Comparison of ENCODE assay signal across 8 cellular contexts in the genomic region with DNA sequence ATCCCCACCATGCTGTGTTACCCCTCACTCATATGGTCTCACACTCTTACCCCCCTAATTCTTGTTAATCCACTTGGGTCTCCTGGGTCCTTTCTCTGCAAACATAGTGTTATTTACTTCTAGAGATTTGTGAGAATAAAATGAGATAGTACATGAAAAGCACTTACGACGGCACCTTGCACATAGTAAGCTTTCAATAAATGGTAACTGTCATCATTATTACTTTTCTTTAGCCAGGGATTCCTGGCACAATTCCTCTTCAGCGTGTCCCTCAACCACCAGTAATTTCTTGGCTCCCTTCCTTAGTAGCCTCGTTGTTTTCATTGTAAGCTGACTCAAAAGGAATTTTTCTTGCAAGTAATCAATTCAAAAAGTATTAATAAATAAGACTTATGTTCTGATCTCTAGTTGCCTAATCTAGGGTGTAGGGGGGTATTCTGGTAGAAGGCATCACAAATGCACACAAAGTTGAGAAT. TPM values are rescaled to one million over a fixed set of nuclear protein-coding genes. Genes with fewer than 3 reads are reported as not detected.
DNase-seq lines count a peak whose midpoint lies in the region; ATAC-seq and TF ChIP-seq lines count a peak whose summit lies in the region.

No MANE protein-coding gene starts in this region.

- H3K9me3 ChIP-seq in SK-N-MC (ENCODE audit: low read depth, low read length) (no peaks in the 10 kb centered on the region), skeletal muscle satellite cell (replicated peaks; ENCODE audit: low read length) (no peaks in the 10 kb centered on the region)

- H3K36me3 Mint-ChIP-seq in GM23338 (ENCODE audit: low read depth) = no peaks in the 10 kb centered on the region

- no peak for TF ChIP-seq CTCF in GM23338 (conservative IDR thresholded peaks at IDR 0.05; ENCODE audit: low read depth in 2 of 2)
- no peak for TF ChIP-seq CTCF in fibroblast of pulmonary artery (IDR thresholded peaks at IDR 0.05; ENCODE audit: low read length, missing control alignments)

- H3K27ac ChIP-seq in GM23338 (ENCODE audit: low read depth) = no peak overlapping the region
- H3K27ac ChIP-seq in SK-N-MC = peak overlapping the region; percentile 90

- no peaks in the 10 kb centered on the region for H3K9me3 Mint-ChIP-seq in GM23338

- H3K4me3 ChIP-seq in GM23338 (peak overlapping the region; percentile 86), SK-N-MC (peak overlapping the region; percentile 84), fibroblast of pulmonary artery (replicated peaks; ENCODE audit: low read depth, low read length) (peak overlapping the region; percentile 66), skeletal muscle satellite cell (ENCODE audit: low read length) (peak overlapping the region; percentile 85)

- H3K79me2 ChIP-seq in GM23338 (replicated peaks; ENCODE audit: insufficient read depth) = no peaks in the 10 kb centered on the region

- peak overlapping the region; percentile 90 for H3K4me3 Mint-ChIP-seq in GM23338

- no peaks in the 10 kb centered on the region for H4K20me1 ChIP-seq in GM23338 (replicated peaks; ENCODE audit: insufficient read depth)

- H3K4me1 ChIP-seq in GM23338 (ENCODE audit: insufficient read depth) (peaks cover 6% of the 10 kb centered on the region; the same call in 1 of the 2 replicates), skeletal muscle satellite cell (ENCODE audit: control insufficient read depth, insufficient read depth, low read length) (no peaks in the 10 kb centered on the region)

- ATAC-seq in GM23338 = no peak
- no peak for ATAC-seq in GM21737 (IDR thresholded peaks at IDR 0.05; ENCODE audit: unreplicated experiment)
- no peak for ATAC-seq in HG02870 (IDR thresholded peaks at IDR 0.05; ENCODE audit: unreplicated experiment)

- H3K36me3 ChIP-seq in GM23338 (ENCODE audit: insufficient read depth) (no peaks in the 10 kb centered on the region), SK-N-MC (ENCODE audit: insufficient read depth, low read length) (no peaks in the 10 kb centered on the region), skeletal muscle satellite cell (ENCODE audit: insufficient read depth, low read length) (no peaks in the 10 kb centered on the region)

- no peaks in the 10 kb centered on the region for H3K9me2 ChIP-seq in GM23338 (ENCODE audit: insufficient read depth)

- no peak for DNase-seq in GM23338 (ENCODE audit: low spot score)
- DNase-seq in SK-N-MC (ENCODE audit: low read depth, low spot score) = no peak
- DNase-seq in fibroblast of pulmonary artery (ENCODE audit: low read depth) = peak; percentile 16
- DNase-seq in UCSD-AML1 (lab: John Stamatoyannopoulos, UW; ENCODE audit: unreplicated experiment) = no peak
- DNase-seq in NK-92 (lab: John Stamatoyannopoulos, UW; ENCODE audit: unreplicated experiment) = no peak

- H3K27me3 Mint-ChIP-seq in GM23338 (ENCODE audit: insufficient read depth, low read depth, poor library complexity) = peaks cover 1% of the 10 kb centered on the region

- H3K27ac Mint-ChIP-seq in GM23338 = peak overlapping the region; percentile 81

- no peaks in the 10 kb centered on the region for H3K27me3 ChIP-seq in GM23338 (ENCODE audit: insufficient read depth)
- no peaks in the 10 kb centered on the region for H3K27me3 ChIP-seq in skeletal muscle satellite cell (ENCODE audit: control insufficient read depth, insufficient read depth, low read length)

- H3K4me1 Mint-ChIP-seq in GM23338 = peaks cover 3% of the 10 kb centered on the region; the same call in 1 of the 3 replicates

- H3K9ac ChIP-seq in SK-N-MC (ENCODE audit: insufficient read length) (peak overlapping the region; percentile 70), skeletal muscle satellite cell (ENCODE audit: low read depth, low read length) (peak overlapping the region; percentile 31)

- H2AFZ ChIP-seq in GM23338 = no peak overlapping the region

- H3F3A ChIP-seq in GM23338 (replicated peaks; ENCODE audit: low read depth) = no peaks in the 10 kb centered on the region

- H3K4me2 ChIP-seq in GM23338 (peak overlapping the region; percentile 72), skeletal muscle satellite cell (ENCODE audit: low read length) (peak overlapping the region; percentile 86)

TF ChIP-seq in GM23338, 12 proteins besides CTCF, POLR2A, EP300 and RAD21 (continues in another document):
- TF ChIP-seq NANOG (IDR thresholded peaks at IDR 0.05; ENCODE audit: borderline replicate concordance) = no peak
- TF ChIP-seq, protein P1, sequence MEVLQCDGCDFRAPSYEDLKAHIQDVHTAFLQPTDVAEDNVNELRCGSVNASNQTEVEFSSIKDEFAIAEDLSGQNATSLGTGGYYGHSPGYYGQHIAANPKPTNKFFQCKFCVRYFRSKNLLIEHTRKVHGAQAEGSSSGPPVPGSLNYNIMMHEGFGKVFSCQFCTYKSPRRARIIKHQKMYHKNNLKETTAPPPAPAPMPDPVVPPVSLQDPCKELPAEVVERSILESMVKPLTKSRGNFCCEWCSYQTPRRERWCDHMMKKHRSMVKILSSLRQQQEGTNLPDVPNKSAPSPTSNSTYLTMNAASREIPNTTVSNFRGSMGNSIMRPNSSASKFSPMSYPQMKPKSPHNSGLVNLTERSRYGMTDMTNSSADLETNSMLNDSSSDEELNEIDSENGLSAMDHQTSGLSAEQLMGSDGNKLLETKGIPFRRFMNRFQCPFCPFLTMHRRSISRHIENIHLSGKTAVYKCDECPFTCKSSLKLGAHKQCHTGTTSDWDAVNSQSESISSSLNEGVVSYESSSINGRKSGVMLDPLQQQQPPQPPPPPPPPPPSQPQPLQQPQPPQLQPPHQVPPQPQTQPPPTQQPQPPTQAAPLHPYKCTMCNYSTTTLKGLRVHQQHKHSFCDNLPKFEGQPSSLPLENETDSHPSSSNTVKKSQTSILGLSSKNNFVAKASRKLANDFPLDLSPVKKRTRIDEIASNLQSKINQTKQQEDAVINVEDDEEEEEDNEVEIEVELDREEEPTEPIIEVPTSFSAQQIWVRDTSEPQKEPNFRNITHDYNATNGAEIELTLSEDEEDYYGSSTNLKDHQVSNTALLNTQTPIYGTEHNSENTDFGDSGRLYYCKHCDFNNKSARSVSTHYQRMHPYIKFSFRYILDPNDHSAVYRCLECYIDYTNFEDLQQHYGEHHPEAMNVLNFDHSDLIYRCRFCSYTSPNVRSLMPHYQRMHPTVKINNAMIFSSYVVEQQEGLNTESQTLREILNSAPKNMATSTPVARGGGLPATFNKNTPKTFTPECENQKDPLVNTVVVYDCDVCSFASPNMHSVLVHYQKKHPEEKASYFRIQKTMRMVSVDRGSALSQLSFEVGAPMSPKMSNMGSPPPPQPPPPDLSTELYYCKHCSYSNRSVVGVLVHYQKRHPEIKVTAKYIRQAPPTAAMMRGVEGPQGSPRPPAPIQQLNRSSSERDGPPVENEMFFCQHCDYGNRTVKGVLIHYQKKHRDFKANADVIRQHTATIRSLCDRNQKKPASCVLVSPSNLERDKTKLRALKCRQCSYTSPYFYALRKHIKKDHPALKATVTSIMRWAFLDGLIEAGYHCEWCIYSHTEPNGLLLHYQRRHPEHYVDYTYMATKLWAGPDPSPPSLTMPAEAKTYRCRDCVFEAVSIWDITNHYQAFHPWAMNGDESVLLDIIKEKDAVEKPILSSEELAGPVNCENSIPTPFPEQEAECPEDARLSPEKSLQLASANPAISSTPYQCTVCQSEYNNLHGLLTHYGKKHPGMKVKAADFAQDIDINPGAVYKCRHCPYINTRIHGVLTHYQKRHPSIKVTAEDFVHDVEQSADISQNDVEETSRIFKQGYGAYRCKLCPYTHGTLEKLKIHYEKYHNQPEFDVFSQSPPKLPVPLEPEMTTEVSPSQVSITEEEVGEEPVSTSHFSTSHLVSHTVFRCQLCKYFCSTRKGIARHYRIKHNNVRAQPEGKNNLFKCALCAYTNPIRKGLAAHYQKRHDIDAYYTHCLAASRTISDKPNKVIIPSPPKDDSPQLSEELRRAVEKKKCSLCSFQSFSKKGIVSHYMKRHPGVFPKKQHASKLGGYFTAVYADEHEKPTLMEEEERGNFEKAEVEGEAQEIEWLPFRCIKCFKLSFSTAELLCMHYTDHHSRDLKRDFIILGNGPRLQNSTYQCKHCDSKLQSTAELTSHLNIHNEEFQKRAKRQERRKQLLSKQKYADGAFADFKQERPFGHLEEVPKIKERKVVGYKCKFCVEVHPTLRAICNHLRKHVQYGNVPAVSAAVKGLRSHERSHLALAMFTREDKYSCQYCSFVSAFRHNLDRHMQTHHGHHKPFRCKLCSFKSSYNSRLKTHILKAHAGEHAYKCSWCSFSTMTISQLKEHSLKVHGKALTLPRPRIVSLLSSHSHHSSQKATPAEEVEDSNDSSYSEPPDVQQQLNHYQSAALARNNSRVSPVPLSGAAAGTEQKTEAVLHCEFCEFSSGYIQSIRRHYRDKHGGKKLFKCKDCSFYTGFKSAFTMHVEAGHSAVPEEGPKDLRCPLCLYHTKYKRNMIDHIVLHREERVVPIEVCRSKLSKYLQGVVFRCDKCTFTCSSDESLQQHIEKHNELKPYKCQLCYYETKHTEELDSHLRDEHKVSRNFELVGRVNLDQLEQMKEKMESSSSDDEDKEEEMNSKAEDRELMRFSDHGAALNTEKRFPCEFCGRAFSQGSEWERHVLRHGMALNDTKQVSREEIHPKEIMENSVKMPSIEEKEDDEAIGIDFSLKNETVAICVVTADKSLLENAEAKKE (CRISPR knock-in tag; IDR thresholded peaks at IDR 0.05) = no peak
- TF ChIP-seq ZNF114 (CRISPR knock-in tag; IDR thresholded peaks at IDR 0.05) = no peak
- no peak for TF ChIP-seq JUNB (IDR thresholded peaks at IDR 0.05; ENCODE audit: unreplicated experiment)
- no peak for TF ChIP-seq CREB1 (CRISPR knock-in tag; IDR thresholded peaks at IDR 0.05; ENCODE audit: low read depth)
- TF ChIP-seq POLR2AphosphoS5 (IDR thresholded peaks at IDR 0.05; ENCODE audit: low read depth) = no peak
- no peak for TF ChIP-seq STAT1 (IDR thresholded peaks at IDR 0.05; ENCODE audit: unreplicated experiment)
- TF ChIP-seq EZH2phosphoT487 (IDR thresholded peaks at IDR 0.05; ENCODE audit: unreplicated experiment) = no peak

RNA-seq across cellular contexts. Expression of a gene that starts 30.1 kb away (rescaled TPM):
- total RNA-seq in GM23338 (2014; rRNA removed; shearing (Covaris generic)) = 601 and 620 TPM in 2 replicates
- polyA plus RNA-seq in GM23338 (2016; fragmentation: Nextera tagmentation; extraction: Ambion mirVana) = 307 and 337 TPM in 2 replicates
- 198 and 205 TPM in 2 replicates for total RNA-seq in skeletal muscle satellite cell (2012; rRNA removed)
